In genomic region chr13:56352901-56353300, GRCh38 we compare ENCODE assay signal across 25 cellular contexts.
"Had no signal": no experiment of that assay in that cellular context is flagged by ENCODE, and none has a peak within 500 bp of the region (broad histone marks: within the 10 kb centered on the region; RNA-seq: fewer than 3 reads in every experiment).

No MANE protein-coding gene starts in this region.

- H2AFZ ChIP-seq: hepatocyte had no signal

- H3K4me2 ChIP-seq: hepatocyte, smooth muscle cell had no signal

- ATAC-seq: mucosa of descending colon; naive thymus-derived CD4-positive, alpha-beta T cell; natural killer cell treated with Interleukin-12 subunit alpha and Interleukin-12 subunit beta and Interleukin-15 and Interleukin-18, amount 100 ng/mL, for 72 hours; pancreas; psoas muscle; right lobe of liver; stimulated activated naive B cell treated with anti-CD40 and anti-IgM and Interleukin-4, amounts not matched to agents 10 μg/mL and 1 μg/mL and 100 μg/mL, for 72 hours; stimulated activated naive CD8-positive, alpha-beta T cell treated with anti-CD3 and anti-CD28 coated beads, Interleukin-15, Interleukin-2, amounts not matched to agents 100 U/mL and 50 U/mL, for 24 hours had no signal

- H3K27ac ChIP-seq: hepatocyte, left ventricle myocardium inferior, pancreas, psoas muscle, right atrium auricular region, right lobe of liver, stomach, testis, thyroid gland, transverse colon, upper lobe of left lung, vagina had no signal

- H3K36me3 ChIP-seq: left ventricle myocardium inferior, pancreas, right atrium auricular region, right lobe of liver, stomach, thyroid gland, transverse colon, upper lobe of left lung, vagina had no signal

- H3K4me1 ChIP-seq: left ventricle myocardium inferior, pancreas, psoas muscle, right atrium auricular region, right lobe of liver, stomach, testis, thyroid gland, transverse colon, upper lobe of left lung, vagina had no signal

- H3K4me3 ChIP-seq: hepatocyte, left ventricle myocardium inferior, lung, mucosa of descending colon, pancreas, psoas muscle, right atrium auricular region, right lobe of liver, smooth muscle cell, stomach, testis, thyroid gland, transverse colon, upper lobe of left lung, vagina had no signal

- H3K27me3 ChIP-seq: hepatocyte, pancreas, right atrium auricular region, right lobe of liver, stomach, testis, thyroid gland, transverse colon, upper lobe of left lung, vagina had no signal

- FAIRE-seq: pancreas had no signal

- DNase-seq: islet precursor cell; left ventricle myocardium inferior; midbrain; mucosa of descending colon; naive thymus-derived CD4-positive, alpha-beta T cell; nucleus accumbens; pancreas; posterior cingulate gyrus; psoas muscle; right lobe of liver; stimulated activated CD4-positive, alpha-beta T cell treated with anti-CD3 and anti-CD28 coated beads, Interleukin-1b, Interleukin-23, amount 100 ng/mL, for 48 hours; stimulated activated CD4-positive, alpha-beta T cell treated with anti-CD3 and anti-CD28 coated beads, Interleukin-2, amount 100 ng/mL, for 48 hours; stimulated activated naive B cell treated with anti-CD40 and anti-IgM and Interleukin-4, amounts not matched to agents 10 μg/mL and 1 μg/mL and 100 μg/mL, for 72 hours; stimulated activated naive CD8-positive, alpha-beta T cell treated with anti-CD3 and anti-CD28 coated beads, Interleukin-15, Interleukin-2, amounts not matched to agents 100 U/mL and 50 U/mL, for 24 hours; stomach; testis; thyroid gland; transverse colon; upper lobe of left lung had no signal

- H3K9me3 ChIP-seq: left ventricle myocardium inferior, pancreas, psoas muscle, right atrium auricular region, right lobe of liver, testis, thyroid gland, transverse colon, upper lobe of left lung, vagina had no signal
